In genomic region chr2:238016526-238016925, GRCh38 we compare ENCODE assay signal across 1 cellular context.
A peak's percentile ranks its signal among the peaks of the same experiment; 100 is the strongest.
TF ChIP-seq lines count a peak whose summit lies in the region.

No MANE protein-coding gene starts in this region.

TF ChIP-seq in HepG2, 621 proteins besides CTCF, POLR2A, EP300 and RAD21 (continued from another document):
- no peak for TF ChIP-seq NFE2L1 (CRISPR knock-in tag; IDR thresholded peaks at IDR 0.05; ENCODE audit: borderline replicate concordance)
- no peak for TF ChIP-seq ZNF235 (CRISPR knock-in tag; IDR thresholded peaks at IDR 0.05; ENCODE audit: borderline replicate concordance)
- peak in 1 of 2 experiments; percentile 38; a peak in 2 of 4 replicates for TF ChIP-seq MAFK (conservative IDR thresholded peaks at IDR 0.05 in 1 of 2, IDR thresholded peaks at IDR 0.05 in 1 of 2; ENCODE audit: low read length in 2 of 2)
- no peak for TF ChIP-seq POLR2AphosphoS2 (IDR thresholded peaks at IDR 0.05; ENCODE audit: low read depth, low read length)
